ENCODE assay signal across 1 cellular context in genomic region chr3:182244222-182244971, GRCh38.
TF ChIP-seq lines count a peak whose summit lies in the region.

No MANE protein-coding gene starts in this region.

TF ChIP-seq in HepG2, 621 proteins besides CTCF, POLR2A, EP300 and RAD21 (continued from another document):
- peak; percentile 66; the same call in 1 of the 2 replicates for TF ChIP-seq AHDC1 (CRISPR knock-in tag; IDR thresholded peaks at IDR 0.05; ENCODE audit: borderline replicate concordance)
- peak; percentile 61 for TF ChIP-seq BCL6 (CRISPR knock-in tag; IDR thresholded peaks at IDR 0.05)
- TF ChIP-seq SOX5 (CRISPR knock-in tag; IDR thresholded peaks at IDR 0.05; ENCODE audit: borderline replicate concordance) = peak; percentile 40; the same call in 1 of the 2 replicates
- TF ChIP-seq FOSL1 (CRISPR knock-in tag; IDR thresholded peaks at IDR 0.05; ENCODE audit: borderline replicate concordance) = no peak
- TF ChIP-seq MIXL1 (CRISPR knock-in tag; IDR thresholded peaks at IDR 0.05) = peak; percentile 57; the same call in 1 of the 2 replicates
- no peak for TF ChIP-seq ZNF672 (CRISPR knock-in tag; IDR thresholded peaks at IDR 0.05)
- TF ChIP-seq YY1 (IDR thresholded peaks at IDR 0.05; ENCODE audit: insufficient read depth, insufficient replicate concordance, low read depth, low read length) = peak; percentile 30
- TF ChIP-seq GABPA (IDR thresholded peaks at IDR 0.05; ENCODE audit: low read depth, low read length) = no peak
- 0 out of 2 replicates have a peak, but pooled peaks have one; percentile 12 for TF ChIP-seq GABPA (CRISPR knock-in tag; IDR thresholded peaks at IDR 0.05; ENCODE audit: low read depth)
- no peak for TF ChIP-seq RBAK (CRISPR knock-in tag; IDR thresholded peaks at IDR 0.05)
- TF ChIP-seq ZNF484 (CRISPR knock-in tag; IDR thresholded peaks at IDR 0.05; ENCODE audit: borderline replicate concordance, low read depth) = no peak
- TF ChIP-seq SOX6 (IDR thresholded peaks at IDR 0.05) = no peak
- TF ChIP-seq SOX6 (CRISPR knock-in tag; IDR thresholded peaks at IDR 0.05) = peak; percentile 29; the same call in 1 of the 2 replicates
- TF ChIP-seq MNT (IDR thresholded peaks at IDR 0.05) = 0 out of 2 replicates have a peak, but pooled peaks have one; percentile 11
- TF ChIP-seq POGZ (CRISPR knock-in tag; IDR thresholded peaks at IDR 0.05) = peak; percentile 71; the same call in 1 of the 2 replicates
- TF ChIP-seq ZNF331 (CRISPR knock-in tag; IDR thresholded peaks at IDR 0.05) = peak; percentile 67
- TF ChIP-seq SMAD1 (CRISPR knock-in tag; IDR thresholded peaks at IDR 0.05; ENCODE audit: borderline replicate concordance, low read depth) = no peak
- TF ChIP-seq HDAC1 (CRISPR knock-in tag; IDR thresholded peaks at IDR 0.05) = peak; percentile 35; the same call in 1 of the 2 replicates
- 0 out of 2 replicates have a peak, but pooled peaks have one; percentile 38 for TF ChIP-seq YEATS4 (CRISPR knock-in tag; IDR thresholded peaks at IDR 0.05; ENCODE audit: borderline replicate concordance)
- 0 out of 2 replicates have a peak, but pooled peaks have one; percentile 57 for TF ChIP-seq ZNF792 (CRISPR knock-in tag; IDR thresholded peaks at IDR 0.05)
- TF ChIP-seq MIER2 (CRISPR knock-in tag; IDR thresholded peaks at IDR 0.05) = peak; percentile 62; the same call in 1 of the 2 replicates
- TF ChIP-seq CBX1 (IDR thresholded peaks at IDR 0.05; ENCODE audit: low read depth) = no peak
- no peak for TF ChIP-seq NR3C1 (CRISPR knock-in tag; IDR thresholded peaks at IDR 0.05)
- TF ChIP-seq RXRA (CRISPR knock-in tag; IDR thresholded peaks at IDR 0.05) = peak; percentile 28; the same call in 1 of the 2 replicates
- TF ChIP-seq, protein P1, sequence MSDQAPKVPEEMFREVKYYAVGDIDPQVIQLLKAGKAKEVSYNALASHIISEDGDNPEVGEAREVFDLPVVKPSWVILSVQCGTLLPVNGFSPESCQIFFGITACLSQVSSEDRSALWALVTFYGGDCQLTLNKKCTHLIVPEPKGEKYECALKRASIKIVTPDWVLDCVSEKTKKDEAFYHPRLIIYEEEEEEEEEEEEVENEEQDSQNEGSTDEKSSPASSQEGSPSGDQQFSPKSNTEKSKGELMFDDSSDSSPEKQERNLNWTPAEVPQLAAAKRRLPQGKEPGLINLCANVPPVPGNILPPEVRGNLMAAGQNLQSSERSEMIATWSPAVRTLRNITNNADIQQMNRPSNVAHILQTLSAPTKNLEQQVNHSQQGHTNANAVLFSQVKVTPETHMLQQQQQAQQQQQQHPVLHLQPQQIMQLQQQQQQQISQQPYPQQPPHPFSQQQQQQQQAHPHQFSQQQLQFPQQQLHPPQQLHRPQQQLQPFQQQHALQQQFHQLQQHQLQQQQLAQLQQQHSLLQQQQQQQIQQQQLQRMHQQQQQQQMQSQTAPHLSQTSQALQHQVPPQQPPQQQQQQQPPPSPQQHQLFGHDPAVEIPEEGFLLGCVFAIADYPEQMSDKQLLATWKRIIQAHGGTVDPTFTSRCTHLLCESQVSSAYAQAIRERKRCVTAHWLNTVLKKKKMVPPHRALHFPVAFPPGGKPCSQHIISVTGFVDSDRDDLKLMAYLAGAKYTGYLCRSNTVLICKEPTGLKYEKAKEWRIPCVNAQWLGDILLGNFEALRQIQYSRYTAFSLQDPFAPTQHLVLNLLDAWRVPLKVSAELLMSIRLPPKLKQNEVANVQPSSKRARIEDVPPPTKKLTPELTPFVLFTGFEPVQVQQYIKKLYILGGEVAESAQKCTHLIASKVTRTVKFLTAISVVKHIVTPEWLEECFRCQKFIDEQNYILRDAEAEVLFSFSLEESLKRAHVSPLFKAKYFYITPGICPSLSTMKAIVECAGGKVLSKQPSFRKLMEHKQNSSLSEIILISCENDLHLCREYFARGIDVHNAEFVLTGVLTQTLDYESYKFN (CRISPR knock-in tag; conservative IDR thresholded peaks at IDR 0.05) = peak; percentile 72
- peak in 1 of 2 experiments; percentile 44; a peak in 2 of 4 replicates for TF ChIP-seq MAFK (conservative IDR thresholded peaks at IDR 0.05 in 1 of 2, IDR thresholded peaks at IDR 0.05 in 1 of 2; ENCODE audit: low read length in 2 of 2)
- peak; percentile 84; the same call in 1 of the 2 replicates for TF ChIP-seq ZBTB33 (CRISPR knock-in tag; IDR thresholded peaks at IDR 0.05)
- TF ChIP-seq SALL1 (CRISPR knock-in tag; IDR thresholded peaks at IDR 0.05) = peak; percentile 41; the same call in 1 of the 2 replicates
- TF ChIP-seq FOXJ3 (CRISPR knock-in tag; IDR thresholded peaks at IDR 0.05; ENCODE audit: borderline replicate concordance) = peak; percentile 62; the same call in 1 of the 2 replicates
- peak; percentile 54; the same call in 1 of the 2 replicates for TF ChIP-seq HOXA3 (CRISPR knock-in tag; IDR thresholded peaks at IDR 0.05)
- TF ChIP-seq ZNF343 (CRISPR knock-in tag; IDR thresholded peaks at IDR 0.05) = no peak
- 0 out of 2 replicates have a peak, but pooled peaks have one; percentile 26 for TF ChIP-seq ZNF205 (CRISPR knock-in tag; IDR thresholded peaks at IDR 0.05)
- TF ChIP-seq HNF4A (CRISPR knock-in tag; IDR thresholded peaks at IDR 0.05) = peak; percentile 92
- 0 out of 2 replicates have a peak, but pooled peaks have one; percentile 17 for TF ChIP-seq THRA (CRISPR knock-in tag; IDR thresholded peaks at IDR 0.05; ENCODE audit: borderline replicate concordance)
